Comparison of ENCODE assay signal across 9 cellular contexts in the genomic region with DNA sequence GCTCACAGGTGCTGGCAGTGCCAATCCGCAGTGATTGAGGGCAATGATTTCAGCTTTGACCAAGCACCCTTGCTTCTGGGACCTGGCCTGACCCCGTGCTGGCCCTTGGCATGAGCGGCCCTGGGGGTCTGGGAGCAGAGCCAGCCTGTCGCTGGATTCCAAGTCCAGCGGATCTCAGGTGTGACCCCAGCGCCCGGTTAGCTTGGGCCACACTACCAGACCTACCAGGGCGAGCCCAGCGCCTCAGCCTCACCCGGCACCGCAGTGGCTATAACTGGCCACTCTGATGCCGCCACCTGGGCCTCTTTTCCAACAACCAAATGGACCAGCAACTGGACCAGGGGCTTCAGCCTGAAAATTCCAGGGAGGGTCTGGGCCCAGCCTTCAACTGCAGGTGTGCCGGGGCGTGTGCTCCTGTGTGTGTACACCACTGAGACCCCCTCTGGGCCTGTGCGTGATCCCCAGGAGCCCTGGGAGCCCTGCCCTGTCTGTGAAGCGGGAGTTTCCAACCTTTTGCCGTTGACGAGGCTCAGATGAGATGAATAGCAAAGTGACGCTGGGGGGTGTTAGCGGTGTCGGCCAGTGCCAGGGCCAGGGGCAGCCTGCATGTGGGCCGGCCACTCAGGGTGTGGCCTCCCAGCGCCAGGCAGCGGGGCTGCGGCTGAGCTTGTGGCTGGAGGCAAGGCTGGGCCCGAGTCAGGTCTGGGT. TPM values are rescaled to one million over a fixed set of nuclear protein-coding genes. Genes with fewer than 3 reads are reported as not detected.
DNase-seq lines count a peak whose midpoint lies in the region; ATAC-seq and TF ChIP-seq lines count a peak whose summit lies in the region.
"Had no signal": no experiment of that assay in that cellular context is flagged by ENCODE, and none has a peak within 500 bp of the region (broad histone marks: within the 10 kb centered on the region; RNA-seq: fewer than 3 reads in every experiment).

No MANE protein-coding gene starts in this region.

- intact Hi-C loops in CD14-positive monocyte (cut with micrococcal nuclease) = loop anchor here (1.0 to 5.0 kb wide), 2 partner anchors 8 to 42 kb away; a partner anchor contains a TSS
- intact Hi-C loops in colonic mucosa (cut with DNase I) = no loop called here
- intact Hi-C loops in natural killer cell (cut with micrococcal nuclease) = loop anchor here (2.0 kb wide), 2 partner anchors 23 to 41 kb away; a partner anchor contains a TSS

- no peaks in the 10 kb centered on the region for H3K9me2 ChIP-seq in OCI-LY1 (ENCODE audit: low read depth, low read length)

- H3K27ac Mint-ChIP-seq in CD14-positive monocyte (peak overlapping the region; percentile 95 to 99 (median 97)), natural killer cell (peak overlapping the region; percentile 84 to 93)

- H3K9ac ChIP-seq in OCI-LY1 (ENCODE audit: low read length) (peak overlapping the region; percentile 72), colonic mucosa (ENCODE audit: low read depth in 2 of 2, low read length in 2 of 2) (peak overlapping the region; percentile 90 to 92)

- H3F3A ChIP-seq in OCI-LY1 (ENCODE audit: insufficient read depth, low read length) = no peaks in the 10 kb centered on the region

- H3K4me3 Mint-ChIP-seq in CD14-positive monocyte (peak overlapping the region; percentile 95 to 96), natural killer cell (peak overlapping the region; percentile 96)

- H3K79me2 ChIP-seq in OCI-LY1 (ENCODE audit: insufficient read depth, low read length) = no peaks in the 10 kb centered on the region

- no peaks in the 10 kb centered on the region for H4K20me1 ChIP-seq in OCI-LY1 (ENCODE audit: insufficient read depth, low read length)

- no peaks in the 10 kb centered on the region for H3K27me3 ChIP-seq in OCI-LY1 (ENCODE audit: insufficient read depth, low read length)
- no peaks in the 10 kb centered on the region for H3K27me3 ChIP-seq in colonic mucosa
- H3K27me3 ChIP-seq: cardiac muscle cell had no signal

- no peak overlapping the region for H2AFZ ChIP-seq in OCI-LY1 (ENCODE audit: low read length)

- ATAC-seq in natural killer cell (peak; percentile 60 to 69 (median 61)), GM19455 (IDR thresholded peaks at IDR 0.05; ENCODE audit: unreplicated experiment) (no peak), HG03565 (IDR thresholded peaks at IDR 0.05; ENCODE audit: unreplicated experiment) (no peak)

- peaks cover 0 to 4% (median 0%) of the 10 kb centered on the region in 7 donors for H3K9me3 Mint-ChIP-seq in CD14-positive monocyte
- no peaks in the 10 kb centered on the region for H3K9me3 Mint-ChIP-seq in natural killer cell

- H3K4me3 ChIP-seq in OCI-LY1 (ENCODE audit: low read depth, low read length, poor library complexity, severe bottlenecking) = peak overlapping the region; percentile 66
- H3K4me3 ChIP-seq in colonic mucosa = peak overlapping the region; percentile 38
- H3K4me3 ChIP-seq: cardiac muscle cell had no signal

- peak overlapping the region; percentile 79 for H3K4me2 ChIP-seq in OCI-LY1 (ENCODE audit: low read length)

- H3K9me3 ChIP-seq in OCI-LY1 (ENCODE audit: low read length) (no peaks in the 10 kb centered on the region), colonic mucosa (no peaks in the 10 kb centered on the region)

- TF ChIP-seq CTCF in CD14-positive monocyte (IDR thresholded peaks at IDR 0.05) = no peak
- TF ChIP-seq CTCF in OCI-LY1 (IDR thresholded peaks at IDR 0.05; ENCODE audit: low read length) = no peak
- no peak for TF ChIP-seq CTCF in colonic mucosa (IDR thresholded peaks at IDR 0.05)
- TF ChIP-seq CTCF in natural killer cell (IDR thresholded peaks at IDR 0.05) = no peak

- H3K36me3 ChIP-seq in OCI-LY1 (ENCODE audit: insufficient read depth, low read length) = no peaks in the 10 kb centered on the region
- no peaks in the 10 kb centered on the region for H3K36me3 ChIP-seq in colonic mucosa
- H3K36me3 ChIP-seq: cardiac muscle cell had no signal

- peaks cover 62% of the 10 kb centered on the region for H3K4me1 Mint-ChIP-seq in CD14-positive monocyte
- H3K4me1 Mint-ChIP-seq in natural killer cell = peaks cover 23 to 59% of the 10 kb centered on the region in 2 donors

- peaks cover 24 to 30% of the 10 kb centered on the region in 2 donors for H3K36me3 Mint-ChIP-seq in CD14-positive monocyte
- H3K36me3 Mint-ChIP-seq in natural killer cell = no peaks in the 10 kb centered on the region

- DNase-seq in CD14-positive monocyte (ENCODE audit: low spot score) (no peak), colonic mucosa (no peak), natural killer cell (peak; percentile 40), NCI-H1092 treated with DMSO at 0.1 percent for 48 hours (lab: John Stamatoyannopoulos, UW) (no peak), NCI-H1105 treated with DMSO at 0.1 percent for 48 hours (lab: John Stamatoyannopoulos, UW) (no peak)

- H3K4me1 ChIP-seq in OCI-LY1 (ENCODE audit: insufficient read depth, low read length, severe bottlenecking) (peaks cover 51% of the 10 kb centered on the region), colonic mucosa (peaks cover 8% of the 10 kb centered on the region)

- H3K27me3 Mint-ChIP-seq in CD14-positive monocyte (ENCODE audit: low read depth in 3 of 3) (peaks cover 4 to 8% (median 4%) of the 10 kb centered on the region in 3 donors), natural killer cell (ENCODE audit: low read depth in 2 of 2) (peaks cover 0 to 3% of the 10 kb centered on the region in 2 donors)

- peak overlapping the region; percentile 83 for H3K27ac ChIP-seq in OCI-LY1 (ENCODE audit: low read depth, low read length, poor library complexity, severe bottlenecking)
- H3K27ac ChIP-seq in colonic mucosa = peak overlapping the region; percentile 60
- H3K27ac ChIP-seq: cardiac muscle cell had no signal

RNA-seq across cellular contexts. Expression of a gene that starts 0.7 kb away (rescaled TPM):
- 10 to 100 TPM; 36.9 to 41.9 TPM for polyA plus RNA-seq in CD14-positive monocyte
- 10 to 100 TPM; 10.8 to 22.5 TPM for total RNA-seq in colonic mucosa
- total RNA-seq in natural killer cell = 10 to 100 TPM; 50.1 to 61.7 (median 54.9) TPM

RNA-seq across cellular contexts. Expression of a gene that starts 41.1 kb away (rescaled TPM):
- polyA plus RNA-seq in CD14-positive monocyte = not detected
- total RNA-seq in colonic mucosa (10 to 100 TPM; 11.1 to 11.5 TPM), natural killer cell (1 to 10 TPM in 2 of 3 donors, under 1 TPM in 1; 0.71 to 2.8 (median 1.3) TPM)

Comparison
In these comparisons a context has a peak if more than half of its experiments do, and no peak if none do; other contexts are left out.
1. ATAC-seq: peak in natural killer cell (3 of 3); none in GM19455 (single experiment) and HG03565 (single experiment).